ENCODE assay signal across 20 cellular contexts in genomic region chr3:173044998-173045397, GRCh38.
DNase-seq lines count a peak whose midpoint lies in the region; ATAC-seq, FAIRE-seq and TF ChIP-seq lines count a peak whose summit lies in the region.
"Had no signal": no experiment of that assay in that cellular context is flagged by ENCODE, and none has a peak within 500 bp of the region (broad histone marks: within the 10 kb centered on the region; RNA-seq: fewer than 3 reads in every experiment).

No MANE protein-coding gene starts in this region.

- no peak for ATAC-seq in GM23338
- no peak for ATAC-seq in HG03354 (IDR thresholded peaks at IDR 0.05; ENCODE audit: poor library complexity, severe bottlenecking, unreplicated experiment)
- ATAC-seq in mucosa of descending colon = no peak
- ATAC-seq: CD8-positive, alpha-beta T cell; SK-N-SH treated with all-trans-retinoic acid at 6 μM for 48 hours had no signal

- H2AK5ac ChIP-seq in mesendoderm (ENCODE audit: low read length) = no peak overlapping the region

- no CpG with 5 or more reads among the region's 2 CpGs for WGBS in mesendoderm (ENCODE audit: extremely low coverage, insufficient coverage, low lambda C conversion rate)

- H3K79me2 ChIP-seq in GM23338 (replicated peaks; ENCODE audit: insufficient read depth) (no peaks in the 10 kb centered on the region), astrocyte (ENCODE audit: insufficient read depth, low read length) (no peaks in the 10 kb centered on the region), mesendoderm (ENCODE audit: control insufficient read depth, insufficient read depth, low read length) (no peaks in the 10 kb centered on the region)

- no peak overlapping the region for H3K18ac ChIP-seq in mesendoderm (ENCODE audit: low read length)

- no peaks in the 10 kb centered on the region for H3F3A ChIP-seq in GM23338 (replicated peaks; ENCODE audit: low read depth)

- H3K36me3 Mint-ChIP-seq in GM23338 (ENCODE audit: low read depth) = peaks cover 8% of the 10 kb centered on the region; the same call in 2 of the 3 replicates
- H3K36me3 Mint-ChIP-seq in astrocyte (ENCODE audit: low read depth, unreplicated experiment) = no peaks in the 10 kb centered on the region
- H3K36me3 Mint-ChIP-seq: CD8-positive, alpha-beta T cell had no signal

- H3K4me3 Mint-ChIP-seq in GM23338 (no peak overlapping the region), astrocyte (ENCODE audit: unreplicated experiment) (no peak overlapping the region)
- H3K4me3 Mint-ChIP-seq: CD8-positive, alpha-beta T cell; HFFc6 had no signal

- H3K36me3 ChIP-seq in GM23338 (ENCODE audit: insufficient read depth) (no peaks in the 10 kb centered on the region), astrocyte (ENCODE audit: insufficient read depth, low read length) (no peaks in the 10 kb centered on the region), mesendoderm (ENCODE audit: control insufficient read depth, insufficient read depth, low read length) (no peaks in the 10 kb centered on the region), Peyer's patch (no peaks in the 10 kb centered on the region), mucosa of descending colon (ENCODE audit: low read depth) (no peaks in the 10 kb centered on the region)
- H3K36me3 ChIP-seq: HAP-1, SJCRH30 had no signal

- no peaks in the 10 kb centered on the region for H4K20me1 ChIP-seq in GM23338 (replicated peaks; ENCODE audit: insufficient read depth)
- H4K20me1 ChIP-seq in astrocyte (ENCODE audit: insufficient read depth, low read length) = no peaks in the 10 kb centered on the region

- H3K4me1 Mint-ChIP-seq in GM23338 = no peaks in the 10 kb centered on the region
- no peaks in the 10 kb centered on the region for H3K4me1 Mint-ChIP-seq in astrocyte (ENCODE audit: low read depth, unreplicated experiment)

- no peak overlapping the region for H2BK5ac ChIP-seq in mesendoderm (ENCODE audit: low read length)

- H3K56ac ChIP-seq in mesendoderm (ENCODE audit: low read length) = no peak overlapping the region

- no peak overlapping the region for H3K4me3 ChIP-seq in GM23338
- H3K4me3 ChIP-seq in astrocyte (ENCODE audit: insufficient read depth, low read depth, low read length) = no peak overlapping the region
- no peak overlapping the region for H3K4me3 ChIP-seq in fibroblast of the aortic adventitia (ENCODE audit: low read depth, low read length)
- no peak overlapping the region for H3K4me3 ChIP-seq in mesendoderm (ENCODE audit: low read length)
- H3K4me3 ChIP-seq in Peyer's patch = no peak overlapping the region
- no peak overlapping the region for H3K4me3 ChIP-seq in mucosa of descending colon
- H3K4me3 ChIP-seq: GM23248, HAP-1, SJCRH30 had no signal

- H3K79me1 ChIP-seq in mesendoderm (ENCODE audit: low read length) = no peaks in the 10 kb centered on the region

- H3K4me2 ChIP-seq in GM23338 = no peak overlapping the region
- H3K4me2 ChIP-seq in astrocyte (ENCODE audit: low read length) = no peak overlapping the region
- H3K4me2 ChIP-seq in mesendoderm (ENCODE audit: low read length) = no peak overlapping the region

- no peak overlapping the region for H3K23ac ChIP-seq in mesendoderm (ENCODE audit: low read length)

- H4K8ac ChIP-seq in mesendoderm (ENCODE audit: low read depth, low read length) = no peak overlapping the region

- no peaks in the 10 kb centered on the region for H3K9me3 ChIP-seq in astrocyte (ENCODE audit: insufficient read depth, low read depth, low read length)
- no peaks in the 10 kb centered on the region for H3K9me3 ChIP-seq in Peyer's patch
- no peaks in the 10 kb centered on the region for H3K9me3 ChIP-seq in mucosa of descending colon
- H3K9me3 ChIP-seq: Caco-2, HAP-1, SJCRH30 had no signal

- TF ChIP-seq CTCF in GM23338 (conservative IDR thresholded peaks at IDR 0.05; ENCODE audit: low read depth in 2 of 2) (no peak), astrocyte (IDR thresholded peaks at IDR 0.05; ENCODE audit: insufficient read depth, low read depth, low read length) (no peak), fibroblast of the aortic adventitia (IDR thresholded peaks at IDR 0.05; ENCODE audit: insufficient read depth, low read length) (no peak), Peyer's patch (IDR thresholded peaks at IDR 0.05) (no peak), mucosa of descending colon (IDR thresholded peaks at IDR 0.05) (no peak)

- no peak overlapping the region for H3K4ac ChIP-seq in mesendoderm (ENCODE audit: low read depth, low read length)

- TF ChIP-seq POLR2A in Peyer's patch (IDR thresholded peaks at IDR 0.05) = no peak

- H3K9me3 Mint-ChIP-seq in GM23338 (peaks cover 5% of the 10 kb centered on the region; the same call in 2 of the 3 replicates), astrocyte (ENCODE audit: unreplicated experiment) (no peaks in the 10 kb centered on the region)
- H3K9me3 Mint-ChIP-seq: CD8-positive, alpha-beta T cell; HFFc6 had no signal

- H2AFZ ChIP-seq in GM23338 = peak overlapping the region; percentile 75; the same call in 1 of the 2 replicates
- H2AFZ ChIP-seq in astrocyte (ENCODE audit: low read depth, low read length) = peak overlapping the region; percentile 13
- H2AFZ ChIP-seq: GM23248 had no signal

- H3K27ac Mint-ChIP-seq in GM23338 (peak overlapping the region; percentile 53), astrocyte (ENCODE audit: unreplicated experiment) (no peak overlapping the region)
- H3K27ac Mint-ChIP-seq: CD8-positive, alpha-beta T cell; HFFc6 had no signal

- no peak for FAIRE-seq in astrocyte (lab: Jason Lieb, UNC)

- no peaks in the 10 kb centered on the region for H3K9me2 ChIP-seq in GM23338 (ENCODE audit: insufficient read depth)

- DNase-seq in GM23338 (ENCODE audit: low spot score) (no peak), astrocyte (ENCODE audit: low read depth) (no peak), fibroblast of the aortic adventitia (ENCODE audit: low read depth) (peak; percentile 32), mesendoderm (peak; percentile 5), Peyer's patch (no peak), mucosa of descending colon (no peak), NCI-H526 treated with DMSO at 0.1 percent for 48 hours (lab: John Stamatoyannopoulos, UW) (no peak)
- DNase-seq: Caco-2; CD8-positive, alpha-beta T cell; HFFc6; NCI-H1092 treated with DMSO at 0.1 percent for 48 hours; NCI-H1436 treated with DMSO at 0.1 percent for 48 hours; NCI-H187 treated with DMSO at 0.1 percent for 48 hours; NCI-H526; SJCRH30 had no signal

- H3K27me3 ChIP-seq in GM23338 (ENCODE audit: insufficient read depth) = no peaks in the 10 kb centered on the region
- H3K27me3 ChIP-seq in astrocyte (ENCODE audit: insufficient read depth, low read length) = no peaks in the 10 kb centered on the region
- H3K27me3 ChIP-seq in mesendoderm (ENCODE audit: insufficient read depth, low read length, poor library complexity) = no peaks in the 10 kb centered on the region
- no peaks in the 10 kb centered on the region for H3K27me3 ChIP-seq in Peyer's patch
- H3K27me3 ChIP-seq: SJCRH30 had no signal

- no peak overlapping the region for H4K5ac ChIP-seq in mesendoderm (ENCODE audit: low read length)

- H3K4me1 ChIP-seq in GM23338 (ENCODE audit: insufficient read depth) = no peaks in the 10 kb centered on the region
- no peaks in the 10 kb centered on the region for H3K4me1 ChIP-seq in astrocyte (ENCODE audit: insufficient read depth, low read length)
- H3K4me1 ChIP-seq in mesendoderm (ENCODE audit: control insufficient read depth, low read depth, low read length) = no peaks in the 10 kb centered on the region
- H3K4me1 ChIP-seq in Peyer's patch = no peaks in the 10 kb centered on the region
- H3K4me1 ChIP-seq in mucosa of descending colon (ENCODE audit: low read depth) = no peaks in the 10 kb centered on the region
- H3K4me1 ChIP-seq: Caco-2, HAP-1, SJCRH30 had no signal

- intact Hi-C loops in mucosa of descending colon (cut with DNase I, micrococcal nuclease) = no loop called here

- no peak overlapping the region for H2BK120ac ChIP-seq in mesendoderm (ENCODE audit: low read depth, low read length)

- no peaks in the 10 kb centered on the region for H3K27me3 Mint-ChIP-seq in GM23338 (ENCODE audit: insufficient read depth, low read depth, poor library complexity)
- no peaks in the 10 kb centered on the region for H3K27me3 Mint-ChIP-seq in astrocyte (ENCODE audit: low read depth, unreplicated experiment)

- H2BK15ac ChIP-seq in mesendoderm (replicated peaks; ENCODE audit: low read depth) = no peak overlapping the region

- no peak overlapping the region for H3K9ac ChIP-seq in astrocyte (ENCODE audit: low read length)
- no peak overlapping the region for H3K9ac ChIP-seq in mesendoderm (ENCODE audit: low read length)
- H3K9ac ChIP-seq: GM23248 had no signal

- no peak overlapping the region for H3K27ac ChIP-seq in GM23338 (ENCODE audit: low read depth)
- no peak overlapping the region for H3K27ac ChIP-seq in astrocyte (ENCODE audit: low read depth, low read length)
- H3K27ac ChIP-seq in mesendoderm (ENCODE audit: low read depth, low read length) = no peak overlapping the region
- H3K27ac ChIP-seq in Peyer's patch = no peak overlapping the region
- H3K27ac ChIP-seq: C4-2B, GM23248, SJCRH30 had no signal

TF ChIP-seq in GM23338, 12 proteins besides CTCF, POLR2A, EP300 and RAD21 (continues in another document):
- no peak for TF ChIP-seq ZNF114 (CRISPR knock-in tag; IDR thresholded peaks at IDR 0.05)

Comparison
In these comparisons a context has a peak if more than half of its experiments do, and no peak if none do; other contexts are left out.
1. DNase-seq: peak in fibroblast of the aortic adventitia (single experiment) and mesendoderm (single experiment); none in GM23338 (single experiment), astrocyte (single experiment), Peyer's patch (0 of 3), mucosa of descending colon (0 of 3) and NCI-H526 treated with DMSO at 0.1 percent for 48 hours (single experiment).